Comparison of ENCODE assay signal across 17 cellular contexts in the genomic region with DNA sequence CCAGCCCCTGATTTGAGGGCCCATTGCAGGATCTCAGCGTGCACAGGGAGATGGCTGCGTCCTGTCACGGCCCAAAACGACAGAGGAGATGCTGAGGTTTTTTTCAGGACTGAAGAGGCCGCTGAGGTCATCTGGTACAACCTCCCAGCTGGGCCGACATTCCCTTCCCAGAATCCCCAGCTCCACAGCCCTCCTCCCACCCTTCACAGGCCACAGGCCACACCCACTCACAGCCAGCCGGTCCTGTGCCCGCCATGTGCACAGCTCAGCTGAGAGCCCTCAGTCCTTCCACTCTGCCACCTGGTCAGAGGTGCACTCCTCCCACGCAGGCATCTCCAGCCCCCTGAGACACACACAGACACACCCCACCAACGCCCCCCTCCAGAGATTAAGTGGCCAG. TPM values are rescaled to one million over a fixed set of nuclear protein-coding genes. Genes with fewer than 3 reads are reported as not detected.
A peak's percentile ranks its signal among the peaks of the same experiment; 100 is the strongest.
DNase-seq lines count a peak whose midpoint lies in the region; ATAC-seq and TF ChIP-seq lines count a peak whose summit lies in the region.
"Not testable (repeated sequence)": the region's sequence is repeated elsewhere in the genome, so short reads cannot be mapped to it uniquely, and the experiment has no call there.
"Had no signal": no experiment of that assay in that cellular context is flagged by ENCODE, and none has a peak within 500 bp of the region (broad histone marks: within the 10 kb centered on the region; RNA-seq: fewer than 3 reads in every experiment).

No MANE protein-coding gene starts in this region.

- not testable (repeated sequence) for H3K9me3 ChIP-seq in Panc1 (ENCODE audit: control insufficient read depth, insufficient read depth, low read depth, low read length); left lung; upper lobe of right lung

- ATAC-seq in Panc1, result peak; percentile 37; the same call in 1 of the 2 replicates
- ATAC-seq in esophagus mucosa, result peak; percentile 26
- peak; percentile 89 for ATAC-seq in Right ventricle myocardium superior (ENCODE audit: poor library complexity)
- peak; percentile 74 to 80 for ATAC-seq in left cardiac atrium
- peak; percentile 32 for ATAC-seq in left lung
- ATAC-seq in upper lobe of right lung, result peak; percentile 52

- DNase-seq in Panc1 (ENCODE audit: low read depth, low spot score); Right ventricle myocardium superior; left cardiac atrium; left lung; upper lobe of right lung: not testable (repeated sequence)

- POLR2A ChIA-PET in Panc1 (lab: Charles Lee), result not testable (repeated sequence)

- not testable (repeated sequence) for BruUV-seq in Panc1 (replicated peaks; lab: Mats Ljungman, UMichigan)

- H3K36me3 ChIP-seq in Panc1 (ENCODE audit: control insufficient read depth, insufficient read depth, low read length); left lung; upper lobe of right lung: not testable (repeated sequence)

- in situ Hi-C loops in Panc1 (cut with HindIII; ENCODE audit: low pct_unique_long_range_greater_than_20kb, low sequenced_read_pairs), result not testable (repeated sequence)

- not testable (repeated sequence) for H3K4me3 ChIP-seq in Panc1 (ENCODE audit: low read depth in 2 of 2, low read length in 2 of 2); left lung; upper lobe of right lung

- intact Hi-C loops in Panc1 (cut with micrococcal nuclease; ENCODE audit: unreplicated experiment); Right ventricle myocardium superior (cut with DNase I); left cardiac atrium (cut with DNase I); left lung (cut with DNase I); upper lobe of right lung (cut with DNase I): not testable (repeated sequence)

- TF ChIP-seq CTCF in Panc1 (IDR thresholded peaks at IDR 0.05); left lung (IDR thresholded peaks at IDR 0.05); upper lobe of right lung (IDR thresholded peaks at IDR 0.05): not testable (repeated sequence)

- H3K4me1 ChIP-seq in Panc1 (ENCODE audit: control insufficient read depth, insufficient read depth, low read length); left lung; upper lobe of right lung: not testable (repeated sequence)

- H3K27me3 ChIP-seq in Panc1 (ENCODE audit: control insufficient read depth, insufficient read depth, low read length); left lung; upper lobe of right lung: not testable (repeated sequence)

- CTCF ChIA-PET in Panc1 (lab: Charles Lee), result not testable (repeated sequence)

- not testable (repeated sequence) for H3K27ac ChIP-seq in Panc1 (ENCODE audit: low read length); left lung; upper lobe of right lung

RNA-seq across cellular contexts. Expression of a gene that starts 11.6 kb away (rescaled TPM):
- total RNA-seq in Panc1 (2021; ENCODE audit: unreplicated experiment) (not detected), esophagus mucosa (not detected), Right ventricle myocardium superior (not detected), left cardiac atrium (not detected), left lung (not detected), upper lobe of right lung (not detected)
- polyA plus RNA-seq in Panc1 (2012; ENCODE audit: insufficient read length), result not detected
- total RNA-seq: A172; A673; Calu3; CD4-positive, alpha-beta memory T cell; G401; H4; H9; HFFc6 had no signal
- polyA plus RNA-seq: BJ; CD4-positive, alpha-beta memory T cell; GM23338 had no signal

RNA-seq across cellular contexts. Expression of a gene that starts 22.7 kb away (rescaled TPM):
- total RNA-seq in Panc1 (2021; ENCODE audit: unreplicated experiment), result not detected
- not detected for polyA plus RNA-seq in Panc1 (2012; ENCODE audit: insufficient read length)
- not detected for total RNA-seq in esophagus mucosa
- total RNA-seq in Right ventricle myocardium superior, result not detected
- total RNA-seq in left cardiac atrium, result not detected
- total RNA-seq in left lung, result not detected
- total RNA-seq in upper lobe of right lung, result not detected
- total RNA-seq: A172; A673; Calu3; CD4-positive, alpha-beta memory T cell; Daoy; G401; GM23338; H4; H9; HFFc6 had no signal
- polyA plus RNA-seq: BJ; CD4-positive, alpha-beta memory T cell; GM23338 had no signal

RNA-seq across cellular contexts. Expression of a gene that starts 56.8 kb away (rescaled TPM):
- total RNA-seq in Panc1 (2021; ENCODE audit: unreplicated experiment), result not detected
- polyA plus RNA-seq in Panc1 (2012; ENCODE audit: insufficient read length), result not detected
- not detected for total RNA-seq in esophagus mucosa
- total RNA-seq in Right ventricle myocardium superior, result not detected
- total RNA-seq in left cardiac atrium, result not detected
- total RNA-seq in left lung, result not detected
- not detected for total RNA-seq in upper lobe of right lung
- total RNA-seq: A172; A673; Calu3; CD4-positive, alpha-beta memory T cell; Daoy; G401; GM23338; H4; H9; HFFc6 had no signal
- polyA plus RNA-seq: BJ; CD4-positive, alpha-beta memory T cell; GM23338 had no signal

Comparison
In these comparisons a context has a peak if more than half of its experiments do, and no peak if none do; other contexts are left out.
1. ATAC-seq: peak in every context shown above with its lines; median percentile 89 in Right ventricle myocardium superior; 77 in left cardiac atrium; 52 in upper lobe of right lung; 37 in Panc1; 32 in left lung; 26 in esophagus mucosa.